In genomic region chr19:35248310-35249145, GRCh38 we compare ENCODE assay signal across 8 cellular contexts. TPM values are rescaled to one million over a fixed set of nuclear protein-coding genes. Genes with fewer than 3 reads are reported as not detected.
A peak's percentile ranks its signal among the peaks of the same experiment; 100 is the strongest.
DNase-seq lines count a peak whose midpoint lies in the region; ATAC-seq, FAIRE-seq and TF ChIP-seq lines count a peak whose summit lies in the region.

Gene LSR (plus strand): TSS chr19:35249002. CDS start chr19:35249023, 21 bp downstream.

- H3K36me3 ChIP-seq in neuron (ENCODE audit: insufficient read depth, low read length), result no peaks in the 10 kb centered on the region
- peaks cover 0 to 7% (median 0%) of the 10 kb centered on the region in 4 donors for H3K36me3 ChIP-seq in upper lobe of left lung
- H3K36me3 ChIP-seq in GM23248 (ENCODE audit: low read depth), result no peaks in the 10 kb centered on the region

- in situ Hi-C loops in GM23248 (cut with MboI), result no loop called here

- H3K27ac ChIP-seq in upper lobe of left lung (peak within 1 kb of the TSS; percentile 88 to 98 (median 94)), GM23248 (no peak within 1 kb of the TSS)

- FAIRE-seq in GM12891 (lab: Jason Lieb, UNC), result peak; percentile 86

- H4K20me1 ChIP-seq in GM23248 (ENCODE audit: insufficient read depth), result no peaks in the 10 kb centered on the region

- H3K4me3 ChIP-seq in epithelial cell of proximal tubule (ENCODE audit: low read depth, low read length) (peak within 1 kb of the TSS; percentile 91), neuron (ENCODE audit: low read length) (peak within 1 kb of the TSS; percentile 66), upper lobe of left lung (peak within 1 kb of the TSS; percentile 56 to 78 (median 64)), GM23248 (no peak within 1 kb of the TSS)

- WGBS in upper lobe of left lung, 2 donors, result 0 to 1% methylated on average over 7 to 42 of the region's 69 CpGs
- 3 to 4% methylated on average over 63 to 68 of the region's 69 CpGs for WGBS in GM23248 (ENCODE audit: low coverage in 1 of 2, low lambda C conversion rate in 2 of 2, missing lambda C conversion rate in 2 of 2), 2 experiments

- H3K9me3 ChIP-seq in neuron (ENCODE audit: low read length), result peaks cover 8% of the 10 kb centered on the region
- H3K9me3 ChIP-seq in upper lobe of left lung, result no peaks in the 10 kb centered on the region
- no peaks in the 10 kb centered on the region for H3K9me3 ChIP-seq in GM23248 (ENCODE audit: low read depth)

- no peak within 1 kb of the TSS for H3K9ac ChIP-seq in GM23248

- TF ChIP-seq EP300 in upper lobe of left lung (IDR thresholded peaks at IDR 0.05), result no peak

- H3F3A ChIP-seq in GM23248 (ENCODE audit: insufficient read depth), result no peaks in the 10 kb centered on the region

- H3K27me3 ChIP-seq in neuron (ENCODE audit: insufficient read depth, low read length) (peaks cover 44% of the 10 kb centered on the region), upper lobe of left lung (no peaks in the 10 kb centered on the region), GM23248 (replicated peaks; ENCODE audit: insufficient read depth) (peaks cover 44% of the 10 kb centered on the region)

- H2AFZ ChIP-seq in neuron (ENCODE audit: low read depth, low read length) (peak within 1 kb of the TSS; percentile 67), GM23248 (no peak within 1 kb of the TSS)

- H3K4me1 ChIP-seq in neuron (ENCODE audit: insufficient read depth, low read length), result peaks cover 3% of the 10 kb centered on the region
- peaks cover 18 to 36% (median 22%) of the 10 kb centered on the region in 4 donors for H3K4me1 ChIP-seq in upper lobe of left lung
- H3K4me1 ChIP-seq in GM23248 (ENCODE audit: insufficient read depth), result no peaks in the 10 kb centered on the region

- peak; percentile 94 for DNase-seq in GM12891 (ENCODE audit: insufficient read length, low spot score)
- DNase-seq in NCI-H2081 treated with DMSO at 0.1 percent for 48 hours (lab: John Stamatoyannopoulos, UW), result peak; percentile 55
- peak; percentile 88 for DNase-seq in activated CD8-positive, alpha-beta memory T cell treated with anti-CD3 and anti-CD28 coated beads for 24 hours
- DNase-seq in epithelial cell of proximal tubule (ENCODE audit: low read depth), result peak; percentile 54
- DNase-seq in upper lobe of left lung, result peak; percentile 90 to 92
- DNase-seq in GM23248, result no peak

- no peaks in the 10 kb centered on the region for H3K9me2 ChIP-seq in GM23248 (ENCODE audit: insufficient read depth)

- TF ChIP-seq CTCF in epithelial cell of proximal tubule (conservative IDR thresholded peaks at IDR 0.05; ENCODE audit: low read depth, low read length), result no peak
- peak in 3 of 6 experiments; percentile 7 to 32 (median 21) for TF ChIP-seq CTCF in upper lobe of left lung (IDR thresholded peaks at IDR 0.05)

- ATAC-seq in HG02642 (IDR thresholded peaks at IDR 0.05; ENCODE audit: poor library complexity, unreplicated experiment) (peak; percentile 81), upper lobe of left lung (ENCODE audit: low FRiP score in 2 of 2) (peak; percentile 88 to 98)

- H3K79me2 ChIP-seq in GM23248 (ENCODE audit: insufficient read depth), result no peaks in the 10 kb centered on the region

- TF ChIP-seq POLR2A in GM12891 (IDR thresholded peaks at IDR 0.05; ENCODE audit: low read depth, low read length) (peak; percentile 81), upper lobe of left lung (IDR thresholded peaks at IDR 0.05) (peak in 3 of 4 donors; percentile 60 to 87 (median 86))

- H3K4me2 ChIP-seq in GM23248 (ENCODE audit: unreplicated experiment), result no peak within 1 kb of the TSS

TF ChIP-seq in GM12891, 5 proteins besides CTCF, POLR2A, EP300 and RAD21:
- TF ChIP-seq TAF1 (IDR thresholded peaks at IDR 0.05; ENCODE audit: low read depth, low read length), result peak; percentile 44; the same call in 1 of the 2 replicates
- TF ChIP-seq POLR2AphosphoS5 (IDR thresholded peaks at IDR 0.05; ENCODE audit: low read depth, low read length), result no peak
- peak; percentile 36; the same call in 1 of the 2 replicates for TF ChIP-seq SPI1 (IDR thresholded peaks at IDR 0.05; ENCODE audit: low read depth, low read length)
- 0 out of 2 replicates have a peak, but pooled peaks have one; percentile 35 for TF ChIP-seq POU2F2 (IDR thresholded peaks at IDR 0.05; ENCODE audit: low read depth, low read length)
- no peak for TF ChIP-seq PAX5 (IDR thresholded peaks at IDR 0.05; ENCODE audit: insufficient read depth, low read length, severe bottlenecking)

RNA-seq across cellular contexts. Expression of gene LSR, which starts in this region (rescaled TPM):
- polyA plus RNA-seq in GM12891 (2012; ENCODE audit: low read depth, missing spikeins), result 17.5 TPM
- total RNA-seq in epithelial cell of proximal tubule (97.1 and 106 TPM in 2 replicates), upper lobe of left lung (100 to 1,000 TPM in 1 of 6 donors, 10 to 100 TPM in 5; 54.5 to 151 (median 76.5) TPM)
- total RNA-seq in GM23248 (2014; rRNA removed; shearing (Covaris generic)), result not detected in 2 replicates
- 2.7 and 3.1 TPM in 2 replicates for polyA plus RNA-seq in GM23248 (2016; fragmentation: Nextera tagmentation; extraction: Ambion mirVana)

Comparison
In these comparisons a context has a peak if more than half of its experiments do, and no peak if none do; other contexts are left out.
1. RNA of gene LSR (total RNA-seq): 97.1 to 106 TPM in epithelial cell of proximal tubule and 54.5 to 151 TPM in upper lobe of left lung; not detected in GM23248; every median in the first group is over 10 times any median in the second.